10 cellular contexts compared by ENCODE assay signal in genomic region chr7:102873470-102874165, GRCh38. TPM values are rescaled to one million over a fixed set of nuclear protein-coding genes. Genes with fewer than 3 reads are reported as not detected.
DNase-seq lines count a peak whose midpoint lies in the region; ATAC-seq and TF ChIP-seq lines count a peak whose summit lies in the region.
"Had no signal": no experiment of that assay in that cellular context is flagged by ENCODE, and none has a peak within 500 bp of the region (broad histone marks: within the 10 kb centered on the region; RNA-seq: fewer than 3 reads in every experiment).

No MANE protein-coding gene starts in this region.

- no peaks in the 10 kb centered on the region for H3K27me3 Mint-ChIP-seq in mesothelial cell of epicardium (ENCODE audit: low read depth)

- peak; percentile 21 for ATAC-seq in GM19025 (IDR thresholded peaks at IDR 0.05; ENCODE audit: low read depth, unreplicated experiment)
- ATAC-seq in HG02571 (IDR thresholded peaks at IDR 0.05; ENCODE audit: unreplicated experiment): peak; percentile 16
- peak; percentile 27 for ATAC-seq in HG03521 (IDR thresholded peaks at IDR 0.05; ENCODE audit: unreplicated experiment)

- TF ChIP-seq CTCF in mesothelial cell of epicardium (IDR thresholded peaks at IDR 0.05; ENCODE audit: unreplicated experiment): no peak

- H3K27ac Mint-ChIP-seq in mesothelial cell of epicardium: peak overlapping the region; percentile 36

- peaks cover 14% of the 10 kb centered on the region for H3K36me3 Mint-ChIP-seq in mesothelial cell of epicardium

- no peak overlapping the region for H3K4me3 Mint-ChIP-seq in mesothelial cell of epicardium

- peaks cover 26% of the 10 kb centered on the region for H3K4me1 Mint-ChIP-seq in mesothelial cell of epicardium

- peaks cover 14% of the 10 kb centered on the region for H3K9me3 Mint-ChIP-seq in mesothelial cell of epicardium

- DNase-seq in mesothelial cell of epicardium (ENCODE audit: low spot score in 2 of 2, unreplicated experiment in 2 of 2): no peak
- no peak for DNase-seq in NCI-H187 (lab: John Stamatoyannopoulos, UW)
- DNase-seq in epidermal melanocyte (ENCODE audit: insufficient read length, low spot score): no peak
- no peak for DNase-seq in activated CD4-positive, CD25-positive, alpha-beta regulatory T cell treated with anti-CD3 and anti-CD28 coated beads, Interleukin-2, amount 50 U/mL, for 72 hours
- no peak for DNase-seq in NCI-H2107 (lab: John Stamatoyannopoulos, UW)
- DNase-seq: pancreas had no signal

RNA-seq across cellular contexts. Expression of gene LRRC17, which starts 39.2 kb away (rescaled TPM):
- 42.0 to 45.5 TPM (median 43.1 TPM) in 3 replicates for total RNA-seq in mesothelial cell of epicardium
- total RNA-seq: OCI-LY7 had no signal
